16 cellular contexts compared by ENCODE assay signal in the genomic region with DNA sequence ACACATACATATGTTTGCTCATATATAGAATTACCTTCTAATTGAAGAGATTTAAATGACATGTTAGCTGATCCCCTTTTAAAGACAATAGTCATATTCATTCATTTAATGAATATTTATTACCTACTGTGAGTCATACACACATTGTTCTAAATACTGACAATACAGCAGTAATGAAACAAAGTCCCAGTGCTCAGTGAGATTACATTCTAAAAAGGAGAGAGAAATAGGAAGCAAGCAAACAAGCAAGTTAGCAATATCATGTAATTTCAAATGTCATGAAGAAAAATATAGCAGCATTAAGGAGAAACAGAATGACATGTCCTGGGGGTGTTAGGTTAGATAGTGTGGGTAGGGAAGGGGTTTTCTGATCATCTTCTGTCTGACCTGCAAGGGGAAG.
DNase-seq lines count a peak whose midpoint lies in the region; ATAC-seq lines count a peak whose summit lies in the region.
"Had no signal": no experiment of that assay in that cellular context is flagged by ENCODE, and none has a peak within 500 bp of the region (broad histone marks: within the 10 kb centered on the region; RNA-seq: fewer than 3 reads in every experiment).

No MANE protein-coding gene starts in this region.

- DNase-seq in caudate nucleus (lab: John Stamatoyannopoulos, UW), result no peak
- DNase-seq in globus pallidus (ENCODE audit: low spot score), result peak; percentile 74
- peak; percentile 88 for DNase-seq in pons (ENCODE audit: low spot score)
- DNase-seq in amygdala (lab: John Stamatoyannopoulos, UW), result no peak
- DNase-seq in HT-29 (ENCODE audit: low spot score), result no peak
- no peak for DNase-seq in activated T-cell treated with anti-CD3 and anti-CD28 coated beads for 4 hours
- DNase-seq: ACHN; BE2C; C1 segment of cervical spinal cord; Caco-2; CD4-positive, CD25-positive, alpha-beta regulatory T cell; CD8-positive, alpha-beta memory T cell; IMR-90; KBM-7 had no signal

- peak overlapping the region; percentile 85 for H3K27ac ChIP-seq in caudate nucleus (ENCODE audit: low read depth, low read length)
- H3K27ac ChIP-seq: HL-60 had no signal

- ATAC-seq in GM18907 (IDR thresholded peaks at IDR 0.05; ENCODE audit: unreplicated experiment), result no peak

Comparison
In these comparisons a context has a peak if more than half of its experiments do, and no peak if none do; other contexts are left out.
1. DNase-seq: peak in globus pallidus (single experiment) and pons (single experiment); none in caudate nucleus (0 of 61), amygdala (0 of 56), HT-29 (single experiment) and activated T-cell treated with anti-CD3 and anti-CD28 coated beads for 4 hours (single experiment).